In genomic region chr3:10682692-10683091, GRCh38 we compare ENCODE assay signal across 19 cellular contexts.
DNase-seq lines count a peak whose midpoint lies in the region; ATAC-seq and TF ChIP-seq lines count a peak whose summit lies in the region.
"Had no signal": no experiment of that assay in that cellular context is flagged by ENCODE, and none has a peak within 500 bp of the region (broad histone marks: within the 10 kb centered on the region; RNA-seq: fewer than 3 reads in every experiment).

No MANE protein-coding gene starts in this region.

- no peaks in the 10 kb centered on the region for H3F3A ChIP-seq in neural progenitor cell (ENCODE audit: low read depth)

- H3K4me1 ChIP-seq in liver (ENCODE audit: control insufficient read depth in 4 of 4, insufficient read depth in 4 of 4, low read length in 3 of 4) (peaks cover 0 to 11% (median 5%) of the 10 kb centered on the region in 4 donors), neural progenitor cell (peaks cover 13% of the 10 kb centered on the region)
- H3K4me1 ChIP-seq: Caco-2 had no signal

- no peak overlapping the region for H3K4me3 ChIP-seq in liver (ENCODE audit: low read depth in 1 of 3, low read length in 3 of 3)
- no peak overlapping the region for H3K4me3 ChIP-seq in neural progenitor cell
- no peak overlapping the region for H3K4me3 ChIP-seq in foreskin fibroblast (ENCODE audit: low read depth in 1 of 2, low read length in 2 of 2)
- H3K4me3 ChIP-seq: BLaER1, GM12878, GM23248 had no signal

- no peaks in the 10 kb centered on the region for H3K27me3 ChIP-seq in liver (ENCODE audit: control insufficient read depth in 4 of 4, insufficient read depth in 4 of 4, low read length in 3 of 4)
- no peaks in the 10 kb centered on the region for H3K27me3 ChIP-seq in neural progenitor cell
- H3K27me3 ChIP-seq: BLaER1 had no signal

- H3K4me2 ChIP-seq in neural progenitor cell: no peak overlapping the region
- H3K4me2 ChIP-seq: BLaER1 had no signal

- no peaks in the 10 kb centered on the region for H3K79me2 ChIP-seq in neural progenitor cell (ENCODE audit: low read depth)

- H3K36me3 Mint-ChIP-seq in natural killer cell treated with Interleukin-12 subunit alpha and Interleukin-12 subunit beta and Interleukin-15 and Interleukin-18, amount 100 ng/mL, for 72 hours: no peaks in the 10 kb centered on the region
- H3K36me3 Mint-ChIP-seq in natural killer cell (no peaks in the 10 kb centered on the region), neural progenitor cell (no peaks in the 10 kb centered on the region)
- H3K36me3 Mint-ChIP-seq: CD4-positive, CD25-positive, alpha-beta regulatory T cell; CD8-positive, alpha-beta T cell had no signal

- TF ChIP-seq CTCF in natural killer cell (IDR thresholded peaks at IDR 0.05) (no peak), liver (IDR thresholded peaks at IDR 0.05; ENCODE audit: low read depth, low read length, missing input control) (no peak), neural progenitor cell (IDR thresholded peaks at IDR 0.05) (no peak), foreskin fibroblast (IDR thresholded peaks at IDR 0.05; ENCODE audit: low read depth, low read length) (no peak)

- no peak overlapping the region for H3K9ac ChIP-seq in liver (ENCODE audit: low read depth in 1 of 2, low read length in 2 of 2)
- H3K9ac ChIP-seq in neural progenitor cell: no peak overlapping the region
- H3K9ac ChIP-seq: BLaER1, GM23248 had no signal

- peaks cover 4 to 15% of the 10 kb centered on the region in 2 donors for H3K27me3 Mint-ChIP-seq in natural killer cell treated with Interleukin-12 subunit alpha and Interleukin-12 subunit beta and Interleukin-15 and Interleukin-18, amount 100 ng/mL, for 72 hours
- H3K27me3 Mint-ChIP-seq in natural killer cell (ENCODE audit: low read depth in 2 of 2) (peaks cover 3 to 16% of the 10 kb centered on the region in 2 donors), neural progenitor cell (ENCODE audit: insufficient read depth, low read depth) (peaks cover 6% of the 10 kb centered on the region)

- no peak overlapping the region for H3K4me3 Mint-ChIP-seq in natural killer cell treated with Interleukin-12 subunit alpha and Interleukin-12 subunit beta and Interleukin-15 and Interleukin-18, amount 100 ng/mL, for 72 hours
- H3K4me3 Mint-ChIP-seq in natural killer cell (no peak overlapping the region), neural progenitor cell (no peak overlapping the region)
- H3K4me3 Mint-ChIP-seq: B cell; CD4-positive, CD25-positive, alpha-beta regulatory T cell; CD8-positive, alpha-beta T cell had no signal

- TF ChIP-seq RAD21 in liver (IDR thresholded peaks at IDR 0.05): peak; percentile 19 to 59

- no peaks in the 10 kb centered on the region for H3K36me3 ChIP-seq in liver (ENCODE audit: control insufficient read depth in 4 of 4, insufficient read depth in 3 of 4, low read depth in 1 of 4, low read length in 3 of 4)
- H3K36me3 ChIP-seq in neural progenitor cell: no peaks in the 10 kb centered on the region
- H3K36me3 ChIP-seq: BLaER1 had no signal

- H3K9me3 Mint-ChIP-seq in natural killer cell treated with Interleukin-12 subunit alpha and Interleukin-12 subunit beta and Interleukin-15 and Interleukin-18, amount 100 ng/mL, for 72 hours: no peaks in the 10 kb centered on the region
- H3K9me3 Mint-ChIP-seq in natural killer cell (no peaks in the 10 kb centered on the region), neural progenitor cell (peaks cover 1% of the 10 kb centered on the region)
- H3K9me3 Mint-ChIP-seq: CD4-positive, CD25-positive, alpha-beta regulatory T cell; CD8-positive, alpha-beta T cell had no signal

- no peaks in the 10 kb centered on the region for H4K20me1 ChIP-seq in neural progenitor cell (ENCODE audit: low read depth)
- H4K20me1 ChIP-seq: BLaER1 had no signal

- intact Hi-C loops in natural killer cell (cut with micrococcal nuclease): no loop called here

- no peak overlapping the region for H3K27ac Mint-ChIP-seq in natural killer cell treated with Interleukin-12 subunit alpha and Interleukin-12 subunit beta and Interleukin-15 and Interleukin-18, amount 100 ng/mL, for 72 hours
- H3K27ac Mint-ChIP-seq in natural killer cell (no peak overlapping the region), neural progenitor cell (no peak overlapping the region)
- H3K27ac Mint-ChIP-seq: B cell; CD4-positive, CD25-positive, alpha-beta regulatory T cell; CD8-positive, alpha-beta T cell had no signal

- H2AFZ ChIP-seq in neural progenitor cell (replicated peaks): no peak overlapping the region
- H2AFZ ChIP-seq: GM23248 had no signal

- H3K4me1 Mint-ChIP-seq in natural killer cell treated with Interleukin-12 subunit alpha and Interleukin-12 subunit beta and Interleukin-15 and Interleukin-18, amount 100 ng/mL, for 72 hours (ENCODE audit: low read depth in 2 of 2): no peaks in the 10 kb centered on the region
- H3K4me1 Mint-ChIP-seq in natural killer cell (no peaks in the 10 kb centered on the region), neural progenitor cell (peaks cover 15% of the 10 kb centered on the region)
- H3K4me1 Mint-ChIP-seq: B cell; CD4-positive, CD25-positive, alpha-beta regulatory T cell had no signal

- peak; percentile 10 for DNase-seq in natural killer cell treated with Interleukin-12 subunit alpha and Interleukin-12 subunit beta and Interleukin-15 and Interleukin-18, amount 100 ng/mL, for 72 hours (ENCODE audit: low spot score)
- no peak for DNase-seq in natural killer cell
- peak; percentile 33 for DNase-seq in neural progenitor cell (ENCODE audit: low spot score)
- DNase-seq in foreskin fibroblast: no peak
- DNase-seq in HuH-7.5 (ENCODE audit: low spot score): no peak
- DNase-seq: Caco-2; CD4-positive, CD25-positive, alpha-beta regulatory T cell; CD8-positive, alpha-beta T cell; DMS79; GDM1; H7; HCEC 1CT had no signal

- 25% methylated on average over 4 of the region's 4 CpGs for WGBS in liver

- H3K27ac ChIP-seq in liver (ENCODE audit: low read depth in 1 of 2, low read length in 2 of 2): no peak overlapping the region
- no peak overlapping the region for H3K27ac ChIP-seq in neural progenitor cell
- H3K27ac ChIP-seq: 22Rv1, BLaER1, C4-2B, GM23248 had no signal

- ATAC-seq in natural killer cell treated with Interleukin-12 subunit alpha and Interleukin-12 subunit beta and Interleukin-15 and Interleukin-18, amount 100 ng/mL, for 72 hours: no peak
- no peak for ATAC-seq in natural killer cell
- ATAC-seq: CD8-positive, alpha-beta T cell; GM12878 had no signal

- H3K9me3 ChIP-seq in liver (ENCODE audit: control insufficient read depth in 4 of 4, low read length in 3 of 4): no peaks in the 10 kb centered on the region
- H3K9me3 ChIP-seq in neural progenitor cell (ENCODE audit: low read depth): no peaks in the 10 kb centered on the region
- H3K9me3 ChIP-seq: BLaER1, Caco-2 had no signal

TF ChIP-seq in liver, 16 proteins besides CTCF, POLR2A, EP300 and RAD21 (continues in another document):
- TF ChIP-seq ZBTB33 (IDR thresholded peaks at IDR 0.05) (peak; percentile 53), HNF4G (IDR thresholded peaks at IDR 0.05) (peak; percentile 63), SP1 (IDR thresholded peaks at IDR 0.05) (peak; percentile 79), HNF4A (conservative IDR thresholded peaks at IDR 0.05) (peak; percentile 91 to 92), JUND (IDR thresholded peaks at IDR 0.05) (peak in 1 of 2 donors; percentile 21), TAF1 (conservative IDR thresholded peaks at IDR 0.05) (no peak), ATF3 (IDR thresholded peaks at IDR 0.05) (no peak), REST (IDR thresholded peaks at IDR 0.05) (peak; percentile 51), NR2F2 (IDR thresholded peaks at IDR 0.05) (peak; percentile 43)

Comparison
In these comparisons a context has a peak if more than half of its experiments do, and no peak if none do; other contexts are left out.
1. DNase-seq: peak in natural killer cell treated with Interleukin-12 subunit alpha and Interleukin-12 subunit beta and Interleukin-15 and Interleukin-18, amount 100 ng/mL, for 72 hours (single experiment) and neural progenitor cell (single experiment); none in natural killer cell (single experiment), foreskin fibroblast (0 of 2) and HuH-7.5 (single experiment).